ENCODE assay signal across 25 cellular contexts in genomic region chr6:168365422-168366165, GRCh38. TPM values are rescaled to one million over a fixed set of nuclear protein-coding genes. Genes with fewer than 3 reads are reported as not detected.
"Had no signal": no experiment of that assay in that cellular context is flagged by ENCODE, and none has a peak within 500 bp of the region (broad histone marks: within the 10 kb centered on the region; RNA-seq: fewer than 3 reads in every experiment).

No MANE protein-coding gene starts in this region.

- H3K27me3 ChIP-seq: cardiac muscle cell, colonic mucosa, gastroesophageal sphincter, hepatocyte, neural progenitor cell, testis, tibial nerve had no signal

- H3K36me3 Mint-ChIP-seq: memory B cell, natural killer cell, neural progenitor cell had no signal

- H3K9me3 Mint-ChIP-seq: natural killer cell had no signal

- ATAC-seq: gastroesophageal sphincter; left colon; natural killer cell; psoas muscle; stimulated activated naive CD8-positive, alpha-beta T cell treated with anti-CD3 and anti-CD28 coated beads, Interleukin-15, Interleukin-2, amounts not matched to agents 100 U/mL and 50 U/mL, for 24 hours had no signal

- H3K4me1 Mint-ChIP-seq: memory B cell had no signal

- H3K4me1 ChIP-seq: colonic mucosa, neural progenitor cell, parathyroid adenoma, psoas muscle, testis had no signal

- H3K9me3 ChIP-seq: colonic mucosa, esophagus squamous epithelium, psoas muscle, testis had no signal

- H3K4me3 Mint-ChIP-seq: memory B cell, mesothelial cell of epicardium, natural killer cell, neural progenitor cell had no signal

- H3K27ac ChIP-seq: cardiac muscle cell, colonic mucosa, esophagus squamous epithelium, gastroesophageal sphincter, hepatocyte, neural progenitor cell, parathyroid adenoma, psoas muscle, testis, tibial nerve had no signal

- H3K36me3 ChIP-seq: cardiac muscle cell, colonic mucosa, esophagus squamous epithelium, gastroesophageal sphincter, neural progenitor cell, tibial nerve had no signal

- H3K27ac Mint-ChIP-seq: memory B cell, mesothelial cell of epicardium, natural killer cell, neural progenitor cell had no signal

- DNase-seq: cerebellar nuclear complex; colonic mucosa; dermis blood vessel endothelial cell; esophagus squamous epithelium; foreskin fibroblast; glutamatergic neuron; kidney; natural killer cell; occipital lobe; retina; small intestine; stimulated activated CD4-positive, alpha-beta T cell treated with anti-CD3 and anti-CD28 coated beads, Interleukin-2, amount 100 ng/mL, for 48 hours; stimulated activated naive CD8-positive, alpha-beta T cell treated with anti-CD3 and anti-CD28 coated beads, Interleukin-15, Interleukin-2, amounts not matched to agents 100 U/mL and 50 U/mL, for 24 hours; testis had no signal

- H3K4me3 ChIP-seq: cardiac muscle cell, colonic mucosa, esophagus squamous epithelium, gastroesophageal sphincter, hepatocyte, neural progenitor cell, psoas muscle, testis, tibial nerve had no signal

RNA-seq across cellular contexts. Expression of gene DACT2, which starts 46.0 kb away (rescaled TPM):
- total RNA-seq: dermis blood vessel endothelial cell, myocyte, natural killer cell had no signal
